12 cellular contexts compared by ENCODE assay signal in genomic region chr4:56619160-56619559, GRCh38.
A peak's percentile ranks its signal among the peaks of the same experiment; 100 is the strongest.
DNase-seq lines count a peak whose midpoint lies in the region; ATAC-seq and TF ChIP-seq lines count a peak whose summit lies in the region.
"Had no signal": no experiment of that assay in that cellular context is flagged by ENCODE, and none has a peak within 500 bp of the region (broad histone marks: within the 10 kb centered on the region; RNA-seq: fewer than 3 reads in every experiment).

No MANE protein-coding gene starts in this region.

- 43% methylated on average over 2 of the region's 2 CpGs for WGBS in right cardiac atrium
- no CpG with 5 or more reads among the region's 2 CpGs for WGBS in IMR-90 (ENCODE audit: extremely low coverage in 2 of 2, insufficient read length in 1 of 2), 2 experiments

- H2BK120ac ChIP-seq in IMR-90 (ENCODE audit: low read depth, low read length) = no peak overlapping the region

- no peak for TF ChIP-seq POLR2A in IMR-90 (IDR thresholded peaks at IDR 0.05; ENCODE audit: low read depth, low read length)

- no peak overlapping the region for H2BK5ac ChIP-seq in IMR-90 (ENCODE audit: low read depth, low read length, poor library complexity, severe bottlenecking)

- peak overlapping the region; percentile 55 for H3K4me2 ChIP-seq in IMR-90 (ENCODE audit: low read depth, low read length)

- H3K56ac ChIP-seq in IMR-90 (ENCODE audit: extremely low read depth, insufficient read depth, low read length) = no peak overlapping the region

- no peak overlapping the region for H4K91ac ChIP-seq in IMR-90 (ENCODE audit: insufficient read depth, low read depth, low read length)

- no peak overlapping the region for H2AK9ac ChIP-seq in IMR-90 (replicated peaks; ENCODE audit: low read depth, low read length, poor library complexity)

- H3K4me1 ChIP-seq in cardiac muscle cell (ENCODE audit: low read depth) (no peaks in the 10 kb centered on the region), right cardiac atrium (ENCODE audit: control insufficient read depth, insufficient read depth, low read length) (no peaks in the 10 kb centered on the region), IMR-90 (ENCODE audit: control insufficient read depth, insufficient read depth, low read length) (no peaks in the 10 kb centered on the region; the same call in 1 of the 2 replicates)

- no peak overlapping the region for H2AFZ ChIP-seq in IMR-90 (replicated peaks; ENCODE audit: low read length, poor library complexity)

- H3K27me3 ChIP-seq in cardiac muscle cell = no peaks in the 10 kb centered on the region
- H3K27me3 ChIP-seq in right cardiac atrium (ENCODE audit: control insufficient read depth, insufficient read depth) = no peaks in the 10 kb centered on the region
- no peaks in the 10 kb centered on the region for H3K27me3 ChIP-seq in IMR-90 (ENCODE audit: control insufficient read depth, insufficient read depth, low read length)
- no peaks in the 10 kb centered on the region for H3K27me3 ChIP-seq in MG63

- H3K27ac Mint-ChIP-seq in type B pancreatic cell = no peak overlapping the region
- H3K27ac Mint-ChIP-seq: CD14-positive monocyte; naive thymus-derived CD4-positive, alpha-beta T cell had no signal

- ATAC-seq in right cardiac atrium (no peak), IMR-90 (ENCODE audit: low read depth) (peak; percentile 90)
- ATAC-seq: naive thymus-derived CD4-positive, alpha-beta T cell had no signal

- dilution Hi-C loops in IMR-90 (cut with HindIII; ENCODE audit: low sequenced_read_pairs, unreplicated experiment) = no loop called here

- H3K79me1 ChIP-seq in IMR-90 (ENCODE audit: low read depth in 1 of 2, low read length in 2 of 2) = no peaks in the 10 kb centered on the region

- no peaks in the 10 kb centered on the region for H3K36me3 Mint-ChIP-seq in type B pancreatic cell
- H3K36me3 Mint-ChIP-seq: CD14-positive monocyte had no signal

- peaks cover 11% of the 10 kb centered on the region for H3K9me3 Mint-ChIP-seq in type B pancreatic cell

- intact Hi-C loops in right cardiac atrium (cut with DNase I) (no loop called here), IMR-90 (cut with micrococcal nuclease) (no loop called here)

- no peak overlapping the region; the same call in 2 of the 3 replicates for H2BK15ac ChIP-seq in IMR-90 (ENCODE audit: low read depth, low read length)

- H3K18ac ChIP-seq in IMR-90 (ENCODE audit: low read depth, low read length) = no peak overlapping the region; the same call in 1 of the 2 replicates

- H3K9me3 ChIP-seq in cardiac muscle cell (ENCODE audit: low read depth) = no peaks in the 10 kb centered on the region
- H3K9me3 ChIP-seq in right cardiac atrium (ENCODE audit: control insufficient read depth, low read length) = no peaks in the 10 kb centered on the region
- no peaks in the 10 kb centered on the region for H3K9me3 ChIP-seq in IMR-90 (ENCODE audit: control insufficient read depth, insufficient read depth, low read length)
- no peaks in the 10 kb centered on the region for H3K9me3 ChIP-seq in MG63

- no peak overlapping the region for H3K4ac ChIP-seq in IMR-90 (ENCODE audit: low read depth, low read length)

- H3K27ac ChIP-seq in cardiac muscle cell (no peak overlapping the region), right cardiac atrium (ENCODE audit: low read length) (no peak overlapping the region), IMR-90 (ENCODE audit: insufficient read depth, low read length) (no peak overlapping the region), caudate nucleus (ENCODE audit: low read depth, low read length) (no peak overlapping the region)

- BruUV-seq in IMR-90 (replicated peaks; lab: Mats Ljungman, UMichigan) = no TSS peak

- H3K23ac ChIP-seq in IMR-90 (ENCODE audit: low read depth, low read length) = 0 out of 2 replicates have a peak overlapping the region, but pooled peaks have one; percentile 5

- TF ChIP-seq CTCF in cardiac muscle cell (IDR thresholded peaks at IDR 0.05; ENCODE audit: low read depth, low read length) (peak; percentile 9), IMR-90 (conservative IDR thresholded peaks at IDR 0.05; ENCODE audit: low read depth, low read length) (0 out of 2 replicates have a peak, but pooled peaks have one; percentile 18), astrocyte of the spinal cord (IDR thresholded peaks at IDR 0.05; ENCODE audit: low read depth, low read length) (peak; percentile 27), type B pancreatic cell (conservative IDR thresholded peaks at IDR 0.05) (peak; percentile 31)

- in situ Hi-C loops in IMR-90 (cut with MboI; ENCODE audit: low sequenced_read_pairs) = no loop called here
- in situ Hi-C loops in astrocyte of the spinal cord (cut with HindIII; ENCODE audit: low sequenced_read_pairs) = no loop called here

- no peak overlapping the region for H3K4me3 Mint-ChIP-seq in type B pancreatic cell
- H3K4me3 Mint-ChIP-seq: CD14-positive monocyte; naive thymus-derived CD4-positive, alpha-beta T cell had no signal

- H3K36me3 ChIP-seq in cardiac muscle cell (no peaks in the 10 kb centered on the region), IMR-90 (ENCODE audit: control insufficient read depth, insufficient read depth, low read length) (no peaks in the 10 kb centered on the region), MG63 (no peaks in the 10 kb centered on the region)

- POLR2A ChIA-PET in IMR-90 (lab: Charles Lee; ENCODE audit: unreplicated experiment) = no interaction called here

- no peaks in the 10 kb centered on the region for H3K27me3 Mint-ChIP-seq in type B pancreatic cell

- no peaks in the 10 kb centered on the region for H4K20me1 ChIP-seq in IMR-90 (ENCODE audit: insufficient read depth, low read length)

- TF ChIP-seq RAD21 in IMR-90 (IDR thresholded peaks at IDR 0.05; ENCODE audit: low read length) = no peak

- H2AK5ac ChIP-seq in IMR-90 (ENCODE audit: low read depth, low read length) = no peak overlapping the region

- no peak overlapping the region; the same call in 1 of the 2 replicates for H3K14ac ChIP-seq in IMR-90 (replicated peaks; ENCODE audit: low read depth, low read length)

- CTCF ChIA-PET in IMR-90 (lab: Yijun Ruan, JAX) = interaction anchor here (0.6 to 1.2 kb wide), 5 partner anchors 9 to 162 kb away, joined by 3 to 5 read pairs (median 4); no protein-coding TSS in a partner anchor

- no peak overlapping the region for H3K9ac ChIP-seq in IMR-90 (ENCODE audit: low read depth, low read length)

- H3K9me1 ChIP-seq in IMR-90 (ENCODE audit: insufficient read depth, low read length) = peaks cover 3% of the 10 kb centered on the region; the same call in 1 of the 2 replicates

- H3K4me3 ChIP-seq in cardiac muscle cell = no peak overlapping the region
- no peak overlapping the region for H3K4me3 ChIP-seq in right cardiac atrium (ENCODE audit: low read length)
- no peak overlapping the region for H3K4me3 ChIP-seq in IMR-90 (ENCODE audit: insufficient read depth, low read depth, low read length)
- no peak overlapping the region for H3K4me3 ChIP-seq in astrocyte of the spinal cord (ENCODE audit: low read depth, low read length)
- H3K4me3 ChIP-seq in MG63 = no peak overlapping the region

- H4K8ac ChIP-seq in IMR-90 (ENCODE audit: low read depth in 2 of 2, low read length in 2 of 2) = peak overlapping the region in 1 of 2 experiments; percentile 27; a peak in 1 of 4 replicates

- H2BK20ac ChIP-seq in IMR-90 (ENCODE audit: low read depth, low read length) = no peak overlapping the region

- DNase-seq in cardiac muscle cell (ENCODE audit: low read depth in 1 of 2, low spot score in 1 of 2) = peak; percentile 21 to 31
- no peak for DNase-seq in right cardiac atrium
- DNase-seq in IMR-90 = peak; percentile 58
- DNase-seq in astrocyte of the spinal cord (ENCODE audit: low read depth, low spot score) = peak; percentile 59
- DNase-seq in type B pancreatic cell (ENCODE audit: extremely low spot score, unreplicated experiment) = no peak
- no peak for DNase-seq in activated naive CD4-positive, alpha-beta T cell treated with anti-CD3 and anti-CD28 coated beads, Interleukin-2, amount 50 U/mL, for 16 hours
- DNase-seq in caudate nucleus (lab: John Stamatoyannopoulos, UW) = no peak
- no peak for DNase-seq in MG63
- DNase-seq: aorta; naive thymus-derived CD4-positive, alpha-beta T cell; Right ventricle myocardium superior had no signal

- H4K5ac ChIP-seq in IMR-90 (ENCODE audit: low read depth, low read length) = no peak overlapping the region

- peaks cover 5% of the 10 kb centered on the region for H3K4me1 Mint-ChIP-seq in type B pancreatic cell (ENCODE audit: unreplicated experiment)
- H3K4me1 Mint-ChIP-seq: CD14-positive monocyte had no signal

TF ChIP-seq in IMR-90, 13 proteins besides CTCF, POLR2A, EP300 and RAD21:
- no peak for TF ChIP-seq MAZ (IDR thresholded peaks at IDR 0.05; ENCODE audit: borderline replicate concordance, low read depth, low read length)
- TF ChIP-seq RCOR1 (IDR thresholded peaks at IDR 0.05; ENCODE audit: insufficient replicate concordance, low read length) = no peak
- TF ChIP-seq CHD1 (IDR thresholded peaks at IDR 0.05; ENCODE audit: low read depth, low read length) = no peak
- no peak for TF ChIP-seq FOS (IDR thresholded peaks at IDR 0.05; ENCODE audit: low read depth, low read length)
- TF ChIP-seq MXI1 (IDR thresholded peaks at IDR 0.05; ENCODE audit: borderline replicate concordance, low read depth, low read length) = no peak
- TF ChIP-seq BHLHE40 (IDR thresholded peaks at IDR 0.05; ENCODE audit: low read depth, low read length) = no peak
- no peak for TF ChIP-seq RFX5 (IDR thresholded peaks at IDR 0.05; ENCODE audit: low read depth, low read length)
- TF ChIP-seq CEBPB (IDR thresholded peaks at IDR 0.05; ENCODE audit: low read depth, low read length) = no peak
- TF ChIP-seq MAFK (IDR thresholded peaks at IDR 0.05; ENCODE audit: low read depth, low read length) = no peak
- TF ChIP-seq SMC3 (IDR thresholded peaks at IDR 0.05; ENCODE audit: low read depth, low read length) = no peak

Comparison
In these comparisons a context has a peak if more than half of its experiments do, and no peak if none do; other contexts are left out.
1. DNase-seq: peak in cardiac muscle cell (2 of 2), IMR-90 (single experiment) and astrocyte of the spinal cord (single experiment); none in right cardiac atrium (0 of 3), type B pancreatic cell (single experiment), activated naive CD4-positive, alpha-beta T cell treated with anti-CD3 and anti-CD28 coated beads, Interleukin-2, amount 50 U/mL, for 16 hours (single experiment), caudate nucleus (0 of 61) and MG63 (single experiment).
2. Peak in every context shown above with its lines, with median percentiles within 50 percentile points of each other: CTCF ChIP-seq.